1 cellular context compared by ENCODE assay signal in the genomic region with DNA sequence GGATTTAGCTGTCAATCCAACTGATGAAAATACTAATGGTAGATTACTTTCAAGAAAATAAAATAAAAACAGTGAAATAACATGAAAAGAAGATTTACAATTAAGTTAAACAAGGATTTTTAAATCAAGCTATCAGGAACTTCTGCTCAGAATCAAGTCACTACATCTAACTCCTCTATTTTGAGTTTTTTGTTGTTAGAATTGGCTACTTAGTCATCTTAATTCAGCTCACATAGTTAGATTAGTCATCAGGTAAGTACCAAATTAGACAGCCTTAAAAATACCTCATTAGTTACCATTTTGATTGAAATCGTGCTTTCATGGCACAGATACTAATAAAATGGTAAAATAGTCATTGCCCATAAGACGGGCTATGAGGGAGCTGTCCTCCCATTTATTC.
TF ChIP-seq lines count a peak whose summit lies in the region.

No MANE protein-coding gene starts in this region.

TF ChIP-seq in GM12878, 131 proteins besides CTCF, POLR2A, EP300 and RAD21 (continued from another document):
- TF ChIP-seq NR2F1 (conservative IDR thresholded peaks at IDR 0.05) (no peak), FOXK2 (IDR thresholded peaks at IDR 0.05) (no peak), SIN3A (IDR thresholded peaks at IDR 0.05; ENCODE audit: low read depth, low read length) (no peak)
TF ChIP-seq in GM12878: peak in this region for 1.
